ENCODE assay signal across 13 cellular contexts in the genomic region with DNA sequence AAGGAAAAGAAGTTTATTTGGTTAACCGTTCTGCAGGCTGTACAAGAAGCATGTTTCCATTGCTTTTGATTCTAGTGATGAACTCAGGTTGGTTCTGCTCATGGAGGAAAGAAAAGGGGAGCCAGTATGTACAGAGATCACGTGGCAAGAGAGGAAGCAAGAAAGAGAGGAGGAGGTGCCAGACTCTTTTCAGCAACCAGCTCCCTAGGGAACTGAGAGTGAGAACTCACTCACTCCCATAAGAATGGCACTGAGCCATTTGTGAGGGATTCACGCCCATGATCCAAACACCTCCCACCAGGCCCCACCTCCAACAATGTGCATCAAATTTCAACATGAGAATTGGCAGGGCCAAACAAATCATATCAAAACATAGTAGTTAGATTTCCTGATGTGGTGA.
DNase-seq lines count a peak whose midpoint lies in the region; ATAC-seq and TF ChIP-seq lines count a peak whose summit lies in the region.
"Had no signal": no experiment of that assay in that cellular context is flagged by ENCODE, and none has a peak within 500 bp of the region (broad histone marks: within the 10 kb centered on the region; RNA-seq: fewer than 3 reads in every experiment).

No MANE protein-coding gene starts in this region.

- no peak for TF ChIP-seq CTCF in GM23338 (conservative IDR thresholded peaks at IDR 0.05; ENCODE audit: low read depth in 2 of 2)
- TF ChIP-seq CTCF in foreskin keratinocyte (conservative IDR thresholded peaks at IDR 0.05), result no peak
- TF ChIP-seq CTCF in GM13977 (IDR thresholded peaks at IDR 0.05; ENCODE audit: extremely low read depth, insufficient read depth, missing control alignments), result no peak

- H3K4me3 ChIP-seq in GM23338 (no peak overlapping the region), NT2/D1 (ENCODE audit: insufficient read length, low read depth) (no peak overlapping the region)

- no peaks in the 10 kb centered on the region for H3K9me3 ChIP-seq in NT2/D1 (ENCODE audit: insufficient read depth, low read length)

- H3K9me2 ChIP-seq in GM23338 (ENCODE audit: insufficient read depth), result no peaks in the 10 kb centered on the region; the same call in 1 of the 2 replicates

- in situ Hi-C loops in Caki2 (cut with HindIII; ENCODE audit: low pct_unique_long_range_greater_than_20kb, low sequenced_read_pairs) (no loop called here), GM13977 (cut with MboI; ENCODE audit: low pct_unique_long_range_greater_than_20kb, low sequenced_read_pairs, unreplicated experiment) (no loop called here)

- H3K27ac ChIP-seq in GM23338 (ENCODE audit: low read depth), result no peak overlapping the region
- H3K27ac ChIP-seq in foreskin keratinocyte, result no peak overlapping the region
- H3K27ac ChIP-seq: C4-2B, RWPE1, VCaP had no signal

- H3K36me3 ChIP-seq in GM23338 (ENCODE audit: insufficient read depth) (no peaks in the 10 kb centered on the region), NT2/D1 (ENCODE audit: insufficient read depth, insufficient read length, low read length) (no peaks in the 10 kb centered on the region)

- H3K36me3 Mint-ChIP-seq in GM23338 (ENCODE audit: low read depth), result no peaks in the 10 kb centered on the region

- H3F3A ChIP-seq in GM23338 (replicated peaks; ENCODE audit: low read depth), result no peaks in the 10 kb centered on the region

- H3K79me2 ChIP-seq in GM23338 (replicated peaks; ENCODE audit: insufficient read depth), result no peaks in the 10 kb centered on the region

- H2AFZ ChIP-seq in GM23338, result 0 out of 2 replicates have a peak overlapping the region, but pooled peaks have one; percentile 7

- H3K4me1 ChIP-seq in GM23338 (ENCODE audit: insufficient read depth) (no peaks in the 10 kb centered on the region), NT2/D1 (ENCODE audit: insufficient read depth, insufficient read length) (no peaks in the 10 kb centered on the region), foreskin keratinocyte (no peaks in the 10 kb centered on the region)

- peaks cover 8% of the 10 kb centered on the region; the same call in 2 of the 3 replicates for H3K4me1 Mint-ChIP-seq in GM23338
- H3K4me1 Mint-ChIP-seq: activated T-helper 17 cell treated with anti-CD3 and anti-CD28 coated beads, Interleukin-2, amount 50 U/mL, for 72 hours had no signal

- no peaks in the 10 kb centered on the region for H3K27me3 Mint-ChIP-seq in GM23338 (ENCODE audit: insufficient read depth, low read depth, poor library complexity)
- H3K27me3 Mint-ChIP-seq: activated T-helper 17 cell treated with anti-CD3 and anti-CD28 coated beads, Interleukin-2, amount 50 U/mL, for 72 hours had no signal

- no peak overlapping the region for H3K4me3 Mint-ChIP-seq in GM23338
- H3K4me3 Mint-ChIP-seq: activated T-helper 17 cell treated with anti-CD3 and anti-CD28 coated beads, Interleukin-2, amount 50 U/mL, for 72 hours had no signal

- no peaks in the 10 kb centered on the region for H3K9me3 Mint-ChIP-seq in GM23338
- H3K9me3 Mint-ChIP-seq: activated T-helper 17 cell treated with anti-CD3 and anti-CD28 coated beads, Interleukin-2, amount 50 U/mL, for 72 hours had no signal

- no peaks in the 10 kb centered on the region for H3K27me3 ChIP-seq in GM23338 (ENCODE audit: insufficient read depth)
- H3K27me3 ChIP-seq in NT2/D1 (ENCODE audit: insufficient read depth, insufficient read length), result no peaks in the 10 kb centered on the region
- no peaks in the 10 kb centered on the region for H3K27me3 ChIP-seq in foreskin keratinocyte

- ATAC-seq in GM23338 (peak; percentile 87), foreskin keratinocyte (peak; percentile 28)

- H3K27ac Mint-ChIP-seq in GM23338, result no peak overlapping the region
- H3K27ac Mint-ChIP-seq: activated T-helper 17 cell treated with anti-CD3 and anti-CD28 coated beads, Interleukin-2, amount 50 U/mL, for 72 hours had no signal

- H3K9ac ChIP-seq in NT2/D1 (ENCODE audit: insufficient read length, low read depth), result no peak overlapping the region

- no peaks in the 10 kb centered on the region for H4K20me1 ChIP-seq in GM23338 (replicated peaks; ENCODE audit: insufficient read depth)

- no peak overlapping the region for H3K4me2 ChIP-seq in GM23338

- DNase-seq in Caki2 (ENCODE audit: low read depth), result peak; percentile 9
- peak; percentile 52 for DNase-seq in GM23338 (ENCODE audit: low spot score)
- peak; percentile 13 for DNase-seq in NT2/D1 (ENCODE audit: low read depth, low spot score)
- no peak for DNase-seq in foreskin keratinocyte
- DNase-seq in GM13977 (ENCODE audit: low spot score), result no peak
- DNase-seq in activated gamma-delta T cell treated with Interleukin-2 at 50 U/mL for 16 hours, result no peak
- DNase-seq in middle frontal gyrus (ENCODE audit: extremely low spot score, low spot score), result no peak
- DNase-seq in HT-29 (ENCODE audit: low spot score), result no peak
- DNase-seq: hippocampal formation had no signal

TF ChIP-seq in GM23338, 12 proteins besides CTCF, POLR2A, EP300 and RAD21:
- no peak for TF ChIP-seq CREB1 (CRISPR knock-in tag; IDR thresholded peaks at IDR 0.05; ENCODE audit: low read depth)
- TF ChIP-seq ZNF331 (CRISPR knock-in tag; IDR thresholded peaks at IDR 0.05; ENCODE audit: low read depth), result no peak
- no peak for TF ChIP-seq NANOG (IDR thresholded peaks at IDR 0.05; ENCODE audit: borderline replicate concordance)

Comparison
In these comparisons a context has a peak if more than half of its experiments do, and no peak if none do; other contexts are left out.
1. DNase-seq: peak in Caki2 (single experiment), GM23338 (single experiment) and NT2/D1 (single experiment); none in foreskin keratinocyte (0 of 2), GM13977 (single experiment), activated gamma-delta T cell treated with Interleukin-2 at 50 U/mL for 16 hours (single experiment), middle frontal gyrus (single experiment) and HT-29 (single experiment).